16 cellular contexts compared by ENCODE assay signal in genomic region chr4:82523179-82523578, GRCh38. TPM values are rescaled to one million over a fixed set of nuclear protein-coding genes. Genes with fewer than 3 reads are reported as not detected.
"Had no signal": no experiment of that assay in that cellular context is flagged by ENCODE, and none has a peak within 500 bp of the region (broad histone marks: within the 10 kb centered on the region; RNA-seq: fewer than 3 reads in every experiment).

No MANE protein-coding gene starts in this region.

- H3K4me1 ChIP-seq: lower lobe of right lung, pancreas, stomach had no signal

- DNase-seq: activated CD4-positive, alpha-beta T cell treated with anti-CD3 and anti-CD28 coated beads, Interleukin-2, amount 10 ng/mL, durations not matched to agents 24 days and 14 days; activated CD8-positive, alpha-beta T cell treated with anti-CD3 and anti-CD28 coated beads for 36 hours; activated naive CD4-positive, alpha-beta T cell; activated naive CD8-positive, alpha-beta T cell treated with anti-CD3 and anti-CD28 coated beads for 36 hours; activated T-cell treated with anti-CD3 and anti-CD28 coated beads, Interleukin-2, amount 50 U/mL, for 1 hour; amniotic stem cell; effector memory CD4-positive, alpha-beta T cell; left cardiac atrium; lower lobe of right lung; pancreas; stimulated activated CD4-positive, alpha-beta T cell treated with anti-CD3 and anti-CD28 coated beads, Interleukin-4, amount 100 ng/mL, for 1 hour; stomach had no signal

- H3K27me3 ChIP-seq: neutrophil, pancreas, stomach had no signal

- H3K4me3 ChIP-seq: lower lobe of right lung, pancreas, smooth muscle cell, stomach had no signal

- H3K9me3 ChIP-seq: lower lobe of right lung, neutrophil, pancreas, stomach had no signal

- H3K27ac ChIP-seq: lower lobe of right lung, neutrophil, pancreas, stomach had no signal

- H3K36me3 ChIP-seq: lower lobe of right lung, neutrophil, pancreas, stomach had no signal

RNA-seq across cellular contexts. Expression of gene TMEM150C, which starts 38.6 kb away (rescaled TPM):
- total RNA-seq: activated CD4-positive, alpha-beta T cell treated with anti-CD3 and anti-CD28 coated beads, Interleukin-2, amount 10 ng/mL, durations not matched to agents 24 days and 14 days; activated CD8-positive, alpha-beta T cell treated with anti-CD3 and anti-CD28 coated beads for 36 hours; activated naive CD8-positive, alpha-beta T cell treated with anti-CD3 and anti-CD28 coated beads for 36 hours; activated T-helper 17 cell treated with anti-CD3 and anti-CD28 coated beads, Interleukin-2, amount 50 U/mL, for 72 hours; natural killer cell treated with Interleukin-12 subunit alpha and Interleukin-12 subunit beta and Interleukin-15 and Interleukin-18, amount 100 ng/mL, for 72 hours had no signal
